Comparison of ENCODE assay signal across 1 cellular context in the genomic region with DNA sequence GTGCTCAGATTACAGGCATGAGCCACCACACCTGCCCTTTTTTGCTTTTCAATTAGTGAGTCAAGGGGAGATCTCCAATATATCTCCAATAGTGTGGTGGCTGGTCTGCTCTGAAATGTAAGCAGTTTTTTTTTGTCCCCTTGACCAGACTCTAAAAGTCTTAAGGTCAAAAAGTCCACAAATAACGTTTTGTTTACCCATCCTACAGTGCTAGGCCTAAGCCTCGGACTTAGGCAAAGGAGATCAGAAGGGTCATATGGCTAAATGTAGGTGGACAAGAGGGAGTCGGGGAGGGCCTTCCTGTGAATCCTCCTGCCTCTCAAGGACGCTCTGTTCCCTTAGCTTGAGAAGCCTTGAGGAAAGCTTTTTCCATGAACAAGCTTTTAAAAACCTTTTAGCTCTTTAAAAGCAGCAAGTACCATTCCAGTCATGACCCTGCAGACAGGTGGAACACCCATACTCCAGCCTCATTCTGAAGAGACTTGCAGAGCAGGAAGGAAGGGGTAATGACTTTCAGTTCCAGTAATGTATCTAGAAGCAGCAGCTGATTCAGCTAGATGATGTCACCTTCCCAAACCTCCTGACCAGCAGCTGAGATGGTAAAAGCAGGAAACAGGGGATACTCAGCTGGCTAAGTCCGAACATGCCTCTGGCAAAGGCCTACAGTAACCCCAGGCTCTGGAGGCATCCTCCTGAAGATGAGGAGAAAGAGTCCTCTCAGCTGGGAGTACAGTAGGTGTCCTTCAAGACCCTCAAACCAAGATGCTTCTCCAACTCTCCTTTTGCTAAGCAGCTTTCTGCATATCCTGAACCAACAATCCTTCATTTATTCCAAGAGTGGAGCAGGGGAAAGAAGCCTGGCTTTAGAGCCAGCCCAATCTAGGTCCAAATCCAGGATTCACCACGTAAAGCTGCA.
TF ChIP-seq lines count a peak whose summit lies in the region.

No MANE protein-coding gene starts in this region.

TF ChIP-seq in HepG2, 621 proteins besides CTCF, POLR2A, EP300 and RAD21 (continues in another document):
- TF ChIP-seq SMAD3 (CRISPR knock-in tag; IDR thresholded peaks at IDR 0.05) (0 out of 2 replicates have a peak, but pooled peaks have one; percentile 12), MEIS1 (CRISPR knock-in tag; IDR thresholded peaks at IDR 0.05; ENCODE audit: borderline replicate concordance) (peak; percentile 81; the same call in 1 of the 2 replicates), EEA1 (CRISPR knock-in tag; IDR thresholded peaks at IDR 0.05; ENCODE audit: borderline replicate concordance) (peak; percentile 76; the same call in 1 of the 2 replicates), ZNF816 (CRISPR knock-in tag; IDR thresholded peaks at IDR 0.05; ENCODE audit: borderline replicate concordance) (no peak), PLRG1 (conservative IDR thresholded peaks at IDR 0.05) (no peak), AHR (CRISPR knock-in tag; IDR thresholded peaks at IDR 0.05) (no peak), ZNF451 (CRISPR knock-in tag; IDR thresholded peaks at IDR 0.05) (no peak), KLF16 (CRISPR knock-in tag; IDR thresholded peaks at IDR 0.05) (peak in 1 of 2 experiments; percentile 67; a peak in 2 of 4 replicates), TBP (CRISPR knock-in tag; IDR thresholded peaks at IDR 0.05) (no peak), IRF2 (CRISPR knock-in tag; IDR thresholded peaks at IDR 0.05) (peak; percentile 36; the same call in 1 of the 2 replicates), ZNF607 (CRISPR knock-in tag; IDR thresholded peaks at IDR 0.05; ENCODE audit: borderline replicate concordance) (no peak), ZNF724P (CRISPR knock-in tag; IDR thresholded peaks at IDR 0.05; ENCODE audit: borderline replicate concordance) (no peak), SUZ12 (IDR thresholded peaks at IDR 0.05; ENCODE audit: low read depth, low read length) (no peak), FOXO1 (CRISPR knock-in tag; IDR thresholded peaks at IDR 0.05) (peak; percentile 64), WIZ (CRISPR knock-in tag; IDR thresholded peaks at IDR 0.05) (no peak), ZNF34 (CRISPR knock-in tag; IDR thresholded peaks at IDR 0.05; ENCODE audit: borderline replicate concordance) (no peak; the same call in 1 of the 2 replicates), ZNF501 (CRISPR knock-in tag; IDR thresholded peaks at IDR 0.05) (no peak), ZNF768 (CRISPR knock-in tag; IDR thresholded peaks at IDR 0.05) (no peak), ZNF383 (CRISPR knock-in tag; IDR thresholded peaks at IDR 0.05; ENCODE audit: borderline replicate concordance) (no peak), MAF1 (CRISPR knock-in tag; IDR thresholded peaks at IDR 0.05; ENCODE audit: borderline replicate concordance) (no peak), PAF1 (CRISPR knock-in tag; IDR thresholded peaks at IDR 0.05) (no peak), ZNF761 (CRISPR knock-in tag; conservative IDR thresholded peaks at IDR 0.05) (no peak), ZSCAN22 (CRISPR knock-in tag; IDR thresholded peaks at IDR 0.05) (no peak), PCBP2 (optimal IDR thresholded peaks at IDR 0.05; ENCODE audit: low read depth, low read length, poor library complexity, severe bottlenecking) (no peak), ZNF713 (CRISPR knock-in tag; IDR thresholded peaks at IDR 0.05) (no peak), DNMT3B (CRISPR knock-in tag; conservative IDR thresholded peaks at IDR 0.05) (0 out of 2 replicates have a peak, but pooled peaks have one; percentile 13), ZBTB3 (CRISPR knock-in tag; IDR thresholded peaks at IDR 0.05; ENCODE audit: borderline replicate concordance, low read depth) (peak; percentile 55; the same call in 1 of the 2 replicates), TOPORS (CRISPR knock-in tag; IDR thresholded peaks at IDR 0.05) (0 out of 2 replicates have a peak, but pooled peaks have one; percentile 72), EED (CRISPR knock-in tag; IDR thresholded peaks at IDR 0.05) (no peak), ZNF432 (CRISPR knock-in tag; IDR thresholded peaks at IDR 0.05; ENCODE audit: borderline replicate concordance) (no peak), ZNF12 (CRISPR knock-in tag; IDR thresholded peaks at IDR 0.05) (no peak), HOXA3 (CRISPR knock-in tag; IDR thresholded peaks at IDR 0.05) (peak; percentile 55), ZSCAN21 (CRISPR knock-in tag; IDR thresholded peaks at IDR 0.05; ENCODE audit: borderline replicate concordance) (no peak), NAIF1 (CRISPR knock-in tag; IDR thresholded peaks at IDR 0.05; ENCODE audit: borderline replicate concordance) (no peak; the same call in 1 of the 2 replicates), NR2F2 (IDR thresholded peaks at IDR 0.05; ENCODE audit: borderline replicate concordance, low read depth) (peak; percentile 80), SMYD3 (CRISPR knock-in tag; IDR thresholded peaks at IDR 0.05) (peak; percentile 48; the same call in 1 of the 2 replicates), BRCA1 (CRISPR knock-in tag; IDR thresholded peaks at IDR 0.05) (no peak), ZFP1 (CRISPR knock-in tag; IDR thresholded peaks at IDR 0.05) (no peak), CCAR2 (optimal IDR thresholded peaks at IDR 0.05; ENCODE audit: low read depth, low read length) (no peak), MAFK (conservative IDR thresholded peaks at IDR 0.05 in 1 of 2, IDR thresholded peaks at IDR 0.05 in 1 of 2; ENCODE audit: low read length in 2 of 2) (peak in 1 of 2 experiments; percentile 33), SNAPC2 (CRISPR knock-in tag; IDR thresholded peaks at IDR 0.05) (peak; percentile 78)
- TF ChIP-seq, protein P1, sequence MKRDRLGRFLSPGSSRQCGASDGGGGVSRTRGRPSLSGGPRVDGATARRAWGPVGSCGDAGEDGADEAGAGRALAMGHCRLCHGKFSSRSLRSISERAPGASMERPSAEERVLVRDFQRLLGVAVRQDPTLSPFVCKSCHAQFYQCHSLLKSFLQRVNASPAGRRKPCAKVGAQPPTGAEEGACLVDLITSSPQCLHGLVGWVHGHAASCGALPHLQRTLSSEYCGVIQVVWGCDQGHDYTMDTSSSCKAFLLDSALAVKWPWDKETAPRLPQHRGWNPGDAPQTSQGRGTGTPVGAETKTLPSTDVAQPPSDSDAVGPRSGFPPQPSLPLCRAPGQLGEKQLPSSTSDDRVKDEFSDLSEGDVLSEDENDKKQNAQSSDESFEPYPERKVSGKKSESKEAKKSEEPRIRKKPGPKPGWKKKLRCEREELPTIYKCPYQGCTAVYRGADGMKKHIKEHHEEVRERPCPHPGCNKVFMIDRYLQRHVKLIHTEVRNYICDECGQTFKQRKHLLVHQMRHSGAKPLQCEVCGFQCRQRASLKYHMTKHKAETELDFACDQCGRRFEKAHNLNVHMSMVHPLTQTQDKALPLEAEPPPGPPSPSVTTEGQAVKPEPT (CRISPR knock-in tag; IDR thresholded peaks at IDR 0.05; ENCODE audit: low read depth) = peak; percentile 82; the same call in 1 of the 2 replicates
- TF ChIP-seq, protein P2, sequence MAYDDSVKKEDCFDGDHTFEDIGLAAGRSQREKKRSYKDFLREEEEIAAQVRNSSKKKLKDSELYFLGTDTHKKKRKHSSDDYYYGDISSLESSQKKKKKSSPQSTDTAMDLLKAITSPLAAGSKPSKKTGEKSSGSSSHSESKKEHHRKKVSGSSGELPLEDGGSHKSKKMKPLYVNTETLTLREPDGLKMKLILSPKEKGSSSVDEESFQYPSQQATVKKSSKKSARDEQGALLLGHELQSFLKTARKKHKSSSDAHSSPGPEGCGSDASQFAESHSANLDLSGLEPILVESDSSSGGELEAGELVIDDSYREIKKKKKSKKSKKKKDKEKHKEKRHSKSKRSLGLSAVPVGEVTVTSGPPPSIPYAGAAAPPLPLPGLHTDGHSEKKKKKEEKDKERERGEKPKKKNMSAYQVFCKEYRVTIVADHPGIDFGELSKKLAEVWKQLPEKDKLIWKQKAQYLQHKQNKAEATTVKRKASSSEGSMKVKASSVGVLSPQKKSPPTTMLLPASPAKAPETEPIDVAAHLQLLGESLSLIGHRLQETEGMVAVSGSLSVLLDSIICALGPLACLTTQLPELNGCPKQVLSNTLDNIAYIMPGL (CRISPR knock-in tag; IDR thresholded peaks at IDR 0.05; ENCODE audit: borderline replicate concordance in 1 of 2, low read depth in 1 of 2) = 0 out of 4 replicates have a peak, but pooled peaks of 1 of the 2 experiments have one; percentile 23
- TF ChIP-seq, protein P3, sequence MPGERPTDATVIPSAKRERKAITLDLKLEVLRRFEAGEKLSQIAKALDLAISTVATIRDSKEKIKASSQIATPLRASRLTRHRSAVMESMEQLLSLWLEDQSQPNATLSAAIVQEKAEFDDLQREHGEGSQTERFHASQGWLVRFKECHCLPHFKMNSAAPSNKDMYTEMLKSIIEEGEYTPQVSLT (CRISPR knock-in tag; IDR thresholded peaks at IDR 0.05; ENCODE audit: borderline replicate concordance, low read depth) = no peak
- TF ChIP-seq, protein P4, sequence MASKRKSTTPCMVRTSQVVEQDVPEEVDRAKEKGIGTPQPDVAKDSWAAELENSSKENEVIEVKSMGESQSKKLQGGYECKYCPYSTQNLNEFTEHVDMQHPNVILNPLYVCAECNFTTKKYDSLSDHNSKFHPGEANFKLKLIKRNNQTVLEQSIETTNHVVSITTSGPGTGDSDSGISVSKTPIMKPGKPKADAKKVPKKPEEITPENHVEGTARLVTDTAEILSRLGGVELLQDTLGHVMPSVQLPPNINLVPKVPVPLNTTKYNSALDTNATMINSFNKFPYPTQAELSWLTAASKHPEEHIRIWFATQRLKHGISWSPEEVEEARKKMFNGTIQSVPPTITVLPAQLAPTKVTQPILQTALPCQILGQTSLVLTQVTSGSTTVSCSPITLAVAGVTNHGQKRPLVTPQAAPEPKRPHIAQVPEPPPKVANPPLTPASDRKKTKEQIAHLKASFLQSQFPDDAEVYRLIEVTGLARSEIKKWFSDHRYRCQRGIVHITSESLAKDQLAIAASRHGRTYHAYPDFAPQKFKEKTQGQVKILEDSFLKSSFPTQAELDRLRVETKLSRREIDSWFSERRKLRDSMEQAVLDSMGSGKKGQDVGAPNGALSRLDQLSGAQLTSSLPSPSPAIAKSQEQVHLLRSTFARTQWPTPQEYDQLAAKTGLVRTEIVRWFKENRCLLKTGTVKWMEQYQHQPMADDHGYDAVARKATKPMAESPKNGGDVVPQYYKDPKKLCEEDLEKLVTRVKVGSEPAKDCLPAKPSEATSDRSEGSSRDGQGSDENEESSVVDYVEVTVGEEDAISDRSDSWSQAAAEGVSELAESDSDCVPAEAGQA (IDR thresholded peaks at IDR 0.05; ENCODE audit: low read depth) = no peak
- TF ChIP-seq, protein P4 (CRISPR knock-in tag; IDR thresholded peaks at IDR 0.05; ENCODE audit: borderline replicate concordance) = no peak; the same call in 1 of the 2 replicates
- TF ChIP-seq, protein P5, sequence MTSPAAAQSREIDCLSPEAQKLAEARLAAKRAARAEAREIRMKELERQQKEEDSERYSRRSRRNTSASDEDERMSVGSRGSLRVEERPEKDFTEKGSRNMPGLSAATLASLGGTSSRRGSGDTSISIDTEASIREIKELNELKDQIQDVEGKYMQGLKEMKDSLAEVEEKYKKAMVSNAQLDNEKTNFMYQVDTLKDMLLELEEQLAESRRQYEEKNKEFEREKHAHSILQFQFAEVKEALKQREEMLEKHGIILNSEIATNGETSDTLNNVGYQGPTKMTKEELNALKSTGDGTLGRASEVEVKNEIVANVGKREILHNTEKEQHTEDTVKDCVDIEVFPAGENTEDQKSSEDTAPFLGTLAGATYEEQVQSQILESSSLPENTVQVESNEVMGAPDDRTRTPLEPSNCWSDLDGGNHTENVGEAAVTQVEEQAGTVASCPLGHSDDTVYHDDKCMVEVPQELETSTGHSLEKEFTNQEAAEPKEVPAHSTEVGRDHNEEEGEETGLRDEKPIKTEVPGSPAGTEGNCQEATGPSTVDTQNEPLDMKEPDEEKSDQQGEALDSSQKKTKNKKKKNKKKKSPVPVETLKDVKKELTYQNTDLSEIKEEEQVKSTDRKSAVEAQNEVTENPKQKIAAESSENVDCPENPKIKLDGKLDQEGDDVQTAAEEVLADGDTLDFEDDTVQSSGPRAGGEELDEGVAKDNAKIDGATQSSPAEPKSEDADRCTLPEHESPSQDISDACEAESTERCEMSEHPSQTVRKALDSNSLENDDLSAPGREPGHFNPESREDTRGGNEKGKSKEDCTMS (CRISPR knock-in tag; conservative IDR thresholded peaks at IDR 0.05) = no peak
- TF ChIP-seq, protein P6, sequence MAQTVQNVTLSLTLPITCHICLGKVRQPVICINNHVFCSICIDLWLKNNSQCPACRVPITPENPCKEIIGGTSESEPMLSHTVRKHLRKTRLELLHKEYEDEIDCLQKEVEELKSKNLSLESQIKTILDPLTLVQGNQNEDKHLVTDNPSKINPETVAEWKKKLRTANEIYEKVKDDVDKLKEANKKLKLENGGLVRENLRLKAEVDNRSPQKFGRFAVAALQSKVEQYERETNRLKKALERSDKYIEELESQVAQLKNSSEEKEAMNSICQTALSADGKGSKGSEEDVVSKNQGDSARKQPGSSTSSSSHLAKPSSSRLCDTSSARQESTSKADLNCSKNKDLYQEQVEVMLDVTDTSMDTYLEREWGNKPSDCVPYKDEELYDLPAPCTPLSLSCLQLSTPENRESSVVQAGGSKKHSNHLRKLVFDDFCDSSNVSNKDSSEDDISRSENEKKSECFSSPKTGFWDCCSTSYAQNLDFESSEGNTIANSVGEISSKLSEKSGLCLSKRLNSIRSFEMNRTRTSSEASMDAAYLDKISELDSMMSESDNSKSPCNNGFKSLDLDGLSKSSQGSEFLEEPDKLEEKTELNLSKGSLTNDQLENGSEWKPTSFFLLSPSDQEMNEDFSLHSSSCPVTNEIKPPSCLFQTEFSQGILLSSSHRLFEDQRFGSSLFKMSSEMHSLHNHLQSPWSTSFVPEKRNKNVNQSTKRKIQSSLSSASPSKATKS (CRISPR knock-in tag; IDR thresholded peaks at IDR 0.05) = 0 out of 2 replicates have a peak, but pooled peaks have one; percentile 63
